In genomic region chr6:70415660-70416059, GRCh38 we compare ENCODE assay signal across 19 cellular contexts. TPM values are rescaled to one million over a fixed set of nuclear protein-coding genes. Genes with fewer than 3 reads are reported as not detected.
DNase-seq lines count a peak whose midpoint lies in the region; ATAC-seq, FAIRE-seq and TF ChIP-seq lines count a peak whose summit lies in the region.
"Had no signal": no experiment of that assay in that cellular context is flagged by ENCODE, and none has a peak within 500 bp of the region (broad histone marks: within the 10 kb centered on the region; RNA-seq: fewer than 3 reads in every experiment).

No MANE protein-coding gene starts in this region.

- TF ChIP-seq EP300 in K562 (IDR thresholded peaks at IDR 0.05; ENCODE audit: low read length) = no peak
- no peak for TF ChIP-seq EP300 in neural cell (conservative IDR thresholded peaks at IDR 0.05; ENCODE audit: poor library complexity, severe bottlenecking)

- H3K27me3 ChIP-seq in CD4-positive, alpha-beta T cell (ENCODE audit: control insufficient read depth, insufficient read depth, low read length) = no peaks in the 10 kb centered on the region
- H3K27me3 ChIP-seq in KMS-11 (ENCODE audit: insufficient read depth, low read depth) (no peaks in the 10 kb centered on the region), K562 (ENCODE audit: control insufficient read depth in 2 of 2, insufficient read depth in 2 of 2, low read length in 2 of 2) (no peaks in the 10 kb centered on the region), neural cell (ENCODE audit: insufficient read depth, low read depth, low read length) (no peaks in the 10 kb centered on the region)
- H3K27me3 ChIP-seq: vagina had no signal

- no peaks in the 10 kb centered on the region for H3K9me1 ChIP-seq in K562 (ENCODE audit: control insufficient read depth, insufficient read depth, low read length)

- TF ChIP-seq RAD21 in K562 (CRISPR knock-in tag; conservative IDR thresholded peaks at IDR 0.05 in 1 of 2, IDR thresholded peaks at IDR 0.05 in 1 of 2) = no peak
- no peak for TF ChIP-seq RAD21 in neural cell (conservative IDR thresholded peaks at IDR 0.05)

- peak; percentile 58 for FAIRE-seq in K562 (lab: Jason Lieb, UNC)
- FAIRE-seq: RCC 7860 had no signal

- H3K9me2 ChIP-seq in neural cell (ENCODE audit: insufficient read depth, low read length) = no peaks in the 10 kb centered on the region

- WGBS in K562 (ENCODE audit: insufficient coverage, low coverage, missing lambda C conversion rate) = 52% methylated on average over 1 of the region's 1 CpG

- H3K4me3 ChIP-seq in KMS-11 (IDR thresholded peaks at IDR 0.05; ENCODE audit: insufficient read depth, low read depth, low read length) (no peak overlapping the region), K562 (no peak overlapping the region), neural cell (ENCODE audit: low read length) (peak overlapping the region; percentile 74)

- peaks cover 23% of the 10 kb centered on the region for H3K4me1 Mint-ChIP-seq in CD4-positive, alpha-beta T cell (ENCODE audit: low read depth)
- peaks cover 25% of the 10 kb centered on the region for H3K4me1 Mint-ChIP-seq in activated naive CD4-positive, alpha-beta T cell treated with anti-CD3 and anti-CD28 coated beads, Interleukin-2, amount 10 ng/mL, durations not matched to agents 7 days and 5 days
- H3K4me1 Mint-ChIP-seq in activated CD4-positive, alpha-beta memory T cell treated with anti-CD3 and anti-CD28 coated beads, Interleukin-2, amount 10 ng/mL, durations not matched to agents 7 days and 5 days = peaks cover 25% of the 10 kb centered on the region

- no peak for ATAC-seq in CD4-positive, alpha-beta T cell (ENCODE audit: poor library complexity)
- ATAC-seq in K562 = no peak
- ATAC-seq: activated CD8-positive, alpha-beta memory T cell treated with anti-CD3 and anti-CD28 coated beads, Interleukin-2, amount 10 ng/mL, durations not matched to agents 7 days and 5 days; naive thymus-derived CD8-positive, alpha-beta T cell had no signal

- H3K9me3 Mint-ChIP-seq in CD4-positive, alpha-beta T cell = no peaks in the 10 kb centered on the region
- H3K9me3 Mint-ChIP-seq in activated naive CD4-positive, alpha-beta T cell treated with anti-CD3 and anti-CD28 coated beads, Interleukin-2, amount 10 ng/mL, durations not matched to agents 7 days and 5 days = no peaks in the 10 kb centered on the region
- no peaks in the 10 kb centered on the region for H3K9me3 Mint-ChIP-seq in activated CD4-positive, alpha-beta memory T cell treated with anti-CD3 and anti-CD28 coated beads, Interleukin-2, amount 10 ng/mL, durations not matched to agents 7 days and 5 days
- H3K9me3 Mint-ChIP-seq: activated B cell treated with CpG ODN at 0.5 μM for 24 hours; naive thymus-derived CD8-positive, alpha-beta T cell had no signal

- intact Hi-C loops in CD4-positive, alpha-beta T cell (cut with DNase I, micrococcal nuclease) = loop anchor here (10.0 kb wide), 1 partner anchor 621 kb away; the partner anchor contains the start of gene LMBRD1 (in 2 of the 2)
- intact Hi-C loops in K562 (cut with micrococcal nuclease) = no loop called here

- H3K79me2 ChIP-seq in KMS-11 (ENCODE audit: insufficient read depth, low read depth) (peaks cover 10% of the 10 kb centered on the region), K562 (ENCODE audit: control insufficient read depth, insufficient read depth, low read length) (peaks cover 69% of the 10 kb centered on the region), neural cell (replicated peaks; ENCODE audit: insufficient read depth, low read length) (peaks cover 38% of the 10 kb centered on the region)

- no peaks in the 10 kb centered on the region for H4K20me1 ChIP-seq in KMS-11 (ENCODE audit: insufficient read depth)
- no peaks in the 10 kb centered on the region for H4K20me1 ChIP-seq in K562 (replicated peaks; ENCODE audit: control insufficient read depth, insufficient read depth, low read length)
- H4K20me1 ChIP-seq in neural cell (ENCODE audit: insufficient read depth) = no peaks in the 10 kb centered on the region

- no peaks in the 10 kb centered on the region for H3K9me3 ChIP-seq in CD4-positive, alpha-beta T cell (ENCODE audit: control insufficient read depth, low read length)
- H3K9me3 ChIP-seq in K562 (replicated peaks; ENCODE audit: control insufficient read depth, insufficient read depth, low read depth, low read length) (no peaks in the 10 kb centered on the region), neural cell (ENCODE audit: low read length) (no peaks in the 10 kb centered on the region)
- H3K9me3 ChIP-seq: vagina had no signal

- peak overlapping the region; percentile 51 for H3K4me3 Mint-ChIP-seq in CD4-positive, alpha-beta T cell
- no peak overlapping the region for H3K4me3 Mint-ChIP-seq in activated naive CD4-positive, alpha-beta T cell treated with anti-CD3 and anti-CD28 coated beads, Interleukin-2, amount 10 ng/mL, durations not matched to agents 7 days and 5 days
- no peak overlapping the region for H3K4me3 Mint-ChIP-seq in activated CD4-positive, alpha-beta memory T cell treated with anti-CD3 and anti-CD28 coated beads, Interleukin-2, amount 10 ng/mL, durations not matched to agents 7 days and 5 days

- H3K4me1 ChIP-seq in KMS-11 (ENCODE audit: low read depth, poor library complexity, severe bottlenecking) (peaks cover 18% of the 10 kb centered on the region), K562 (replicated peaks in 1 of 2; ENCODE audit: control insufficient read depth in 2 of 2, insufficient read depth in 2 of 2, low read length in 2 of 2) (peaks cover 3 to 6% of the 10 kb centered on the region in 2 experiments; a peak in 2 of 5 replicates)

- peaks cover 25% of the 10 kb centered on the region for H3K36me3 Mint-ChIP-seq in CD4-positive, alpha-beta T cell (ENCODE audit: low read depth)
- H3K36me3 Mint-ChIP-seq in activated naive CD4-positive, alpha-beta T cell treated with anti-CD3 and anti-CD28 coated beads, Interleukin-2, amount 10 ng/mL, durations not matched to agents 7 days and 5 days = peaks cover 8% of the 10 kb centered on the region
- peaks cover 20% of the 10 kb centered on the region for H3K36me3 Mint-ChIP-seq in activated CD4-positive, alpha-beta memory T cell treated with anti-CD3 and anti-CD28 coated beads, Interleukin-2, amount 10 ng/mL, durations not matched to agents 7 days and 5 days (ENCODE audit: low read depth)

- H2AFZ ChIP-seq in KMS-11 (ENCODE audit: low read depth) (no peak overlapping the region), K562 (ENCODE audit: low read depth, low read length) (no peak overlapping the region), neural cell (ENCODE audit: low read depth, low read length) (no peak overlapping the region)

- no peak for DNase-seq in CD4-positive, alpha-beta T cell
- DNase-seq in K562 (ENCODE audit: extremely low read depth in 1 of 4, low spot score in 3 of 4) = no peak
- no peak for DNase-seq in effector CD8-positive, alpha-beta T cell (lab: John Stamatoyannopoulos, UW)
- no peak for DNase-seq in NCI-H2029 (lab: John Stamatoyannopoulos, UW)
- no peak for DNase-seq in activated naive CD4-positive, alpha-beta T cell treated with anti-CD3 and anti-CD28 coated beads, Interleukin-2, amount 10 ng/mL, durations not matched to agents 7 days and 5 days
- no peak for DNase-seq in activated CD4-positive, alpha-beta memory T cell treated with anti-CD3 and anti-CD28 coated beads, Interleukin-2, amount 10 ng/mL, durations not matched to agents 7 days and 5 days
- DNase-seq: activated B cell treated with CpG ODN at 0.5 μM for 24 hours; activated CD8-positive, alpha-beta memory T cell treated with anti-CD3 and anti-CD28 coated beads, Interleukin-2, amount 10 ng/mL, durations not matched to agents 7 days and 5 days; activated effector memory CD4-positive, alpha-beta T cell treated with anti-CD3 and anti-CD28 coated beads, Interleukin-2, amount 50 U/mL, for 16 hours; aorta; immature natural killer cell; IMR-90; naive thymus-derived CD8-positive, alpha-beta T cell; NCI-H2107; NCI-H69 had no signal

- no peak overlapping the region for H3K27ac ChIP-seq in CD4-positive, alpha-beta T cell (ENCODE audit: low read depth, low read length)
- no peak overlapping the region for H3K27ac ChIP-seq in KMS-11
- H3K27ac ChIP-seq in K562 (ENCODE audit: extremely low read depth, low read depth, low read length) = no peak overlapping the region
- H3K27ac ChIP-seq in neural cell (ENCODE audit: low read length) = no peak overlapping the region

- BruUV-seq in K562 (replicated peaks; lab: Mats Ljungman, UMichigan) = no TSS peak

- no peak for TF ChIP-seq POLR2A in K562 (conservative IDR thresholded peaks at IDR 0.05)

- no peaks in the 10 kb centered on the region for H3F3A ChIP-seq in neural cell (ENCODE audit: insufficient read depth, low read length, poor library complexity, severe bottlenecking)

- no peak overlapping the region for H3K9ac ChIP-seq in KMS-11
- H3K9ac ChIP-seq in K562 (ENCODE audit: insufficient read depth in 1 of 2, low read depth in 2 of 2, low read length in 2 of 2) = no peak overlapping the region
- H3K9ac ChIP-seq in neural cell (ENCODE audit: low read length) = no peak overlapping the region

- in situ Hi-C loops in K562 (cut with MboI) = no loop called here

- CTCF ChIA-PET in CD4-positive, alpha-beta T cell (lab: Charles Lee) = no interaction called here
- CTCF ChIA-PET in K562 (lab: Yijun Ruan, JAX; ENCODE audit: low intra/inter-chr PET ratio) = no interaction called here
- CTCF ChIA-PET in activated naive CD4-positive, alpha-beta T cell treated with anti-CD3 and anti-CD28 coated beads, Interleukin-2, amount 10 ng/mL, durations not matched to agents 7 days and 5 days (lab: Charles Lee) = interaction anchor here (1.9 kb wide), 1 partner anchor 271 kb away, joined by 6 read pairs; no protein-coding TSS in a partner anchor
- CTCF ChIA-PET in activated CD4-positive, alpha-beta memory T cell treated with anti-CD3 and anti-CD28 coated beads, Interleukin-2, amount 10 ng/mL, durations not matched to agents 7 days and 5 days (lab: Charles Lee) = interaction anchor here (0.6 to 1.5 kb wide), 3 partner anchors 46 to 540 kb away, joined by 3 to 8 read pairs (median 3); no protein-coding TSS in a partner anchor

- H3K4me2 ChIP-seq in KMS-11 (peak overlapping the region; percentile 93), K562 (ENCODE audit: insufficient read depth, low read length) (no peak overlapping the region), neural cell (ENCODE audit: low read length) (no peak overlapping the region)

- H3K27ac Mint-ChIP-seq in CD4-positive, alpha-beta T cell = no peak overlapping the region
- H3K27ac Mint-ChIP-seq in activated naive CD4-positive, alpha-beta T cell treated with anti-CD3 and anti-CD28 coated beads, Interleukin-2, amount 10 ng/mL, durations not matched to agents 7 days and 5 days = no peak overlapping the region
- H3K27ac Mint-ChIP-seq in activated CD4-positive, alpha-beta memory T cell treated with anti-CD3 and anti-CD28 coated beads, Interleukin-2, amount 10 ng/mL, durations not matched to agents 7 days and 5 days = no peak overlapping the region
- H3K27ac Mint-ChIP-seq: activated B cell treated with CpG ODN at 0.5 μM for 24 hours had no signal

- H3K36me3 ChIP-seq in KMS-11 (ENCODE audit: insufficient read depth) (no peaks in the 10 kb centered on the region), K562 (ENCODE audit: control insufficient read depth, insufficient read depth, low read length) (peaks cover 39% of the 10 kb centered on the region), neural cell (ENCODE audit: insufficient read depth, low read length) (no peaks in the 10 kb centered on the region)

- POLR2A ChIA-PET in CD4-positive, alpha-beta T cell (lab: Charles Lee) = interaction anchor here (0.6 kb wide), 1 partner anchor 105 kb away, joined by 3 read pairs; no protein-coding TSS in a partner anchor
- POLR2A ChIA-PET in K562 (lab: Yijun Ruan, JAX) = interaction anchor here (1.2 kb wide), 1 partner anchor 15 kb away, joined by 4 read pairs; no protein-coding TSS in a partner anchor
- POLR2A ChIA-PET in activated CD4-positive, alpha-beta memory T cell treated with anti-CD3 and anti-CD28 coated beads, Interleukin-2, amount 10 ng/mL, durations not matched to agents 7 days and 5 days (lab: Charles Lee) = no interaction called here

- no peaks in the 10 kb centered on the region for H3K27me3 Mint-ChIP-seq in CD4-positive, alpha-beta T cell
- H3K27me3 Mint-ChIP-seq in activated naive CD4-positive, alpha-beta T cell treated with anti-CD3 and anti-CD28 coated beads, Interleukin-2, amount 10 ng/mL, durations not matched to agents 7 days and 5 days = peaks cover 8% of the 10 kb centered on the region
- H3K27me3 Mint-ChIP-seq in activated CD4-positive, alpha-beta memory T cell treated with anti-CD3 and anti-CD28 coated beads, Interleukin-2, amount 10 ng/mL, durations not matched to agents 7 days and 5 days = peaks cover 2% of the 10 kb centered on the region
- H3K27me3 Mint-ChIP-seq: activated B cell treated with CpG ODN at 0.5 μM for 24 hours; activated CD8-positive, alpha-beta memory T cell treated with anti-CD3 and anti-CD28 coated beads, Interleukin-2, amount 10 ng/mL, durations not matched to agents 7 days and 5 days; naive thymus-derived CD8-positive, alpha-beta T cell had no signal

- TF ChIP-seq CTCF in CD4-positive, alpha-beta T cell (IDR thresholded peaks at IDR 0.05) = no peak
- TF ChIP-seq CTCF in KMS-11 (conservative IDR thresholded peaks at IDR 0.05; ENCODE audit: low read depth, low read length) (no peak), K562 (IDR thresholded peaks at IDR 0.05 in 2 of 3, conservative IDR thresholded peaks at IDR 0.05 in 1 of 3; ENCODE audit: insufficient read depth in 2 of 3, low read depth in 1 of 3, low read length in 3 of 3) (no peak), neural cell (IDR thresholded peaks at IDR 0.05; ENCODE audit: poor library complexity, severe bottlenecking) (no peak)

RNA-seq across cellular contexts. Expression of gene FAM135A, which starts 2.4 kb away (rescaled TPM):
- 1 to 10 TPM; 5.6 to 6.6 TPM for total RNA-seq in CD4-positive, alpha-beta T cell
- total RNA-seq in K562 (2011; cell fraction: chromatin; rRNA removed; ENCODE audit: low replicate concordance) = 50.0 and 163 TPM in 2 replicates
- 29.7 and 39.0 TPM in 2 replicates for total RNA-seq in K562 (2011; cell fraction: nucleolus; rRNA removed)
- total RNA-seq in K562 (2011; cell fraction: nucleoplasm; rRNA removed) = 71.1 and 110 TPM in 2 replicates
- 22.6 and 23.0 TPM in 2 replicates for total RNA-seq in K562 (2014; rRNA removed)
- total RNA-seq in K562 (2014; rRNA removed; fragmentation: Illumina TruSeq; extraction: Trizol) = 32.1 and 32.7 TPM in 2 replicates
- 24.8 and 26.4 TPM in 2 replicates for total RNA-seq in K562 (2015; rRNA removed; fragmentation: Illumina TruSeq; extraction: Trizol)
- 17.8 and 21.0 TPM in 2 replicates for total RNA-seq in K562 (2021)
- 32.9 and 34.1 TPM in 2 replicates for polyA plus RNA-seq in K562 (2011; rRNA removed)
- polyA plus RNA-seq in K562 (2011; cell fraction: cytosol; rRNA removed) = 5.9 and 15.1 TPM in 2 replicates
- polyA plus RNA-seq in K562 (2011; cell fraction: nucleus; rRNA removed) = 35.3 and 52.2 TPM in 2 replicates
- 9.8 and 10.6 TPM in 2 replicates for polyA plus RNA-seq in K562 (2012)
- polyA plus RNA-seq in K562 (2014; fragmentation: Illumina TruSeq; extraction: Trizol) = 15.6 and 19.2 TPM in 2 replicates
- 1 to 10 TPM; 7.4 to 8.4 TPM for polyA plus RNA-seq in K562 (2014; fragmentation: Nextera tagmentation; extraction: Ambion mirVana)
- polyA plus RNA-seq in K562 (2014; rRNA removed) = 17.0 and 19.2 TPM in 2 replicates
- polyA minus RNA-seq in K562 (2011; rRNA and poly(A)+ RNA removed) = 60.0 and 79.3 TPM in 2 replicates
- polyA minus RNA-seq in K562 (2011; cell fraction: cytosol; rRNA and poly(A)+ RNA removed) = 14.0 and 14.7 TPM in 2 replicates
- 78.8 and 104 TPM in 2 replicates for polyA minus RNA-seq in K562 (2011; cell fraction: nucleus; rRNA and poly(A)+ RNA removed)
- 24.0 and 31.4 TPM in 2 replicates for polyA plus RNA-seq in neural cell
- polyA minus RNA-seq in neural cell = 82.8 and 86.7 TPM in 2 replicates
- total RNA-seq in activated CD4-positive, alpha-beta memory T cell treated with anti-CD3 and anti-CD28 coated beads, Interleukin-2, amount 10 ng/mL, durations not matched to agents 7 days and 5 days = 1 to 10 TPM; 9.2 to 10.0 TPM

Comparison
In these comparisons a context has a peak if more than half of its experiments do, and no peak if none do; other contexts are left out.
1. CTCF ChIA-PET loops: an anchor here in activated naive CD4-positive, alpha-beta T cell treated with anti-CD3 and anti-CD28 coated beads, Interleukin-2, amount 10 ng/mL, durations not matched to agents 7 days and 5 days (1.9 kb wide) and activated CD4-positive, alpha-beta memory T cell treated with anti-CD3 and anti-CD28 coated beads, Interleukin-2, amount 10 ng/mL, durations not matched to agents 7 days and 5 days (0.6 to 1.5 kb wide); none called in CD4-positive, alpha-beta T cell and K562.